Comparison of ENCODE assay signal across 8 cellular contexts in the genomic region with DNA sequence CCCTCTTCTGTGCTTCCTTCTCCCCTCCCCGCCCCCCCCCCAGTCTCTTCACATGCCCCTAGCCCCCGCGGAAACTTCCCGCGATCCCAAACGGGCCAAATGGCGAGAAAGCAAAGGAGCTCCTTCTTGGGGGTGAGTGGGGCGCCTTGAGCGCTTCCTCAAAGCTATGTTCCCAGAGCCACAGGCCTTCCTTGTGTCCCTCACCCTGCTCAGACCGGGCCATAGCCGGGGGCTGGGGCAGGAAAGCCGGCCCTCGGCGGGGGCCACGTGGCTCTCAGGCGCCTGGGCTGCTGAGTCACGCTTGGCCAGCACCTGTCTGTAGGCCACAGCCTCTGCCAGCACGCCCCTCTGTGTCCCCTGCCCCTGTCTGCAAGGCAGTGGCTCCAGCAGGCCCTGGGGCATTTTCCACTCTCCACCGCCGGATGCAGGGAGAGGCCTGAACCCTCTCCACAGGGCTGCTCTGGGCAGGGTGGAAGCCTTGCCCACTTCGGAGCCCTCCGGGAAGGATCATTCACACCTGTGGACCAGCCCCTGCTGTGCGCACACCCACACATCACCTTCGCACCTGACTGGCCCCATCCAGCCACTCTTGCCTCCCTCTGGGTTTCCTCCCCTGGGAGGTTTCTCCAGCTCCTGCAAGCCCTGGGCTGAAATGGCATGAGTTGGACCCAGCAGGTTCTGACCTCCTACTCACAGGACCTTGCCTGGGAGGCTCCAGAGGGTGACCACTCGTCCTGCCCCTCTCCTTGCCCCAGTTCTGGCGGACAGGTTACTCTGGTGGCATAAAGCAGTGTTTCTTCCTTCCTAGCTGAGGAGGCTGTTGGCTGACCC. TPM values are rescaled to one million over a fixed set of nuclear protein-coding genes. Genes with fewer than 3 reads are reported as not detected.
DNase-seq lines count a peak whose midpoint lies in the region; ATAC-seq and TF ChIP-seq lines count a peak whose summit lies in the region.

No MANE protein-coding gene starts in this region.

- peak overlapping the region; percentile 88 to 98 (median 95) for H3K27ac Mint-ChIP-seq in brain

- in situ Hi-C loops in gastrocnemius medialis (cut with MboI; ENCODE audit: low sequenced_read_pairs in 4 of 4): no loop called here

- peak in 1 of 2 donors; percentile 8 for TF ChIP-seq POLR2A in gastrocnemius medialis (IDR thresholded peaks at IDR 0.05)

- peak; percentile 28 to 42 for ATAC-seq in gastrocnemius medialis
- no peak for ATAC-seq in GM19397 (IDR thresholded peaks at IDR 0.05; ENCODE audit: unreplicated experiment)

- intact Hi-C loops in gastrocnemius medialis (cut with DNase I; ENCODE audit: low total_unique reads): loop anchor here (1.0 to 5.0 kb wide), 4 partner anchors 21 to 196 kb away; partner anchors contain the start of genes CANX and HNRNPH1

- H3K27me3 ChIP-seq in gastrocnemius medialis: no peaks in the 10 kb centered on the region

- peak overlapping the region; percentile 89 to 97 (median 94) for H3K4me3 ChIP-seq in gastrocnemius medialis

- no peaks in the 10 kb centered on the region for H3K9me3 ChIP-seq in gastrocnemius medialis

- POLR2A ChIA-PET in HEK293T (lab: Yijun Ruan, JAX): interaction anchor here (0.7 to 1.5 kb wide), 7 partner anchors 8 to 39 kb away, joined by 3 to 8 read pairs (median 4); partner anchors contain the start of gene MRNIP
- POLR2A ChIA-PET in RWPE1 (lab: Yijun Ruan, JAX; ENCODE audit: low non-redundant PET): interaction anchor here (0.6 to 1.3 kb wide), 4 partner anchors 9 to 15 kb away, joined by 3 to 12 read pairs (median 5); no protein-coding TSS in a partner anchor

- H3K4me3 Mint-ChIP-seq in brain: peak overlapping the region; percentile 76 to 87 (median 84)

- H3K4me1 Mint-ChIP-seq in brain: peaks cover 48% of the 10 kb centered on the region

- peak overlapping the region; percentile 95 for H3K27ac ChIP-seq in RWPE1
- H3K27ac ChIP-seq in gastrocnemius medialis: peak overlapping the region; percentile 95 to 100 (median 99)

- H3K9me3 Mint-ChIP-seq in brain: peaks cover 0 to 4% (median 0%) of the 10 kb centered on the region in 5 experiments

- peaks cover 47 to 59% of the 10 kb centered on the region in 2 donors for H3K4me1 ChIP-seq in gastrocnemius medialis

- DNase-seq in Daoy (ENCODE audit: low read depth) (peak; percentile 89), HEK293T (ENCODE audit: extremely low spot score) (peak; percentile 44), RWPE1 (ENCODE audit: low spot score) (peak; percentile 60), iPS-NIHi7 (ENCODE audit: extremely low spot score) (peak; percentile 64), gastrocnemius medialis (peak; percentile 70 to 81), NCI-H187 treated with DMSO at 0.1 percent for 48 hours (lab: John Stamatoyannopoulos, UW) (no peak)

- CTCF ChIA-PET in HEK293T (lab: Yijun Ruan, JAX): interaction anchor here (0.6 to 1.1 kb wide), 3 partner anchors 18 to 36 kb away, joined by 3 read pairs; no protein-coding TSS in a partner anchor
- CTCF ChIA-PET in RWPE1 (lab: Yijun Ruan, JAX): interaction anchor here (0.5 to 0.7 kb wide), 3 partner anchors 23 to 271 kb away, joined by 3 read pairs; no protein-coding TSS in a partner anchor

- H3K36me3 Mint-ChIP-seq in brain: peaks cover 43% of the 10 kb centered on the region

- peaks cover 0 to 26% of the 10 kb centered on the region in 2 donors for H3K36me3 ChIP-seq in gastrocnemius medialis

- H3K27me3 Mint-ChIP-seq in brain: peaks cover 7% of the 10 kb centered on the region

- TF ChIP-seq CTCF in RWPE1 (conservative IDR thresholded peaks at IDR 0.05; ENCODE audit: low read depth): no peak
- TF ChIP-seq CTCF in brain (conservative IDR thresholded peaks at IDR 0.05): no peak
- no peak for TF ChIP-seq CTCF in gastrocnemius medialis (IDR thresholded peaks at IDR 0.05 in 4 of 5, conservative IDR thresholded peaks at IDR 0.05 in 1 of 5)

TF ChIP-seq in HEK293T, 16 proteins besides CTCF, POLR2A, EP300 and RAD21:
- TF ChIP-seq FOXM1 (IDR thresholded peaks at IDR 0.05; ENCODE audit: borderline replicate concordance): peak; percentile 28; the same call in 1 of the 2 replicates
- TF ChIP-seq TARDBP (IDR thresholded peaks at IDR 0.05): no peak
- TF ChIP-seq FOXK2 (IDR thresholded peaks at IDR 0.05): no peak
- TF ChIP-seq SUZ12 (IDR thresholded peaks at IDR 0.05): no peak
- TF ChIP-seq HDGF (IDR thresholded peaks at IDR 0.05; ENCODE audit: borderline replicate concordance): peak; percentile 95; the same call in 1 of the 2 replicates
- TF ChIP-seq L3MBTL2 (conservative IDR thresholded peaks at IDR 0.05): peak; percentile 88

RNA-seq across cellular contexts. Expression of gene SQSTM1, which starts 1.2 kb away (rescaled TPM):
- total RNA-seq in Daoy (2014; rRNA removed; shearing (Covaris generic)): 311 and 335 TPM in 2 replicates
- polyA plus RNA-seq in brain (ENCODE audit: insufficient read depth, low read depth, low replicate concordance): 235 TPM
- total RNA-seq in gastrocnemius medialis: 1,000 to 10,000 TPM; 1,080 to 1,340 (median 1,178) TPM

RNA-seq across cellular contexts. Expression of gene MGAT4B, which starts 12.8 kb away (rescaled TPM):
- total RNA-seq in Daoy (2014; rRNA removed; shearing (Covaris generic)): 52.9 and 62.7 TPM in 2 replicates
- 174 TPM for polyA plus RNA-seq in brain (ENCODE audit: insufficient read depth, low read depth, low replicate concordance)
- 10 to 100 TPM; 28.3 to 86.0 (median 61.4) TPM for total RNA-seq in gastrocnemius medialis

RNA-seq across cellular contexts. Expression of gene LTC4S, which starts 25.7 kb away (rescaled TPM):
- total RNA-seq in Daoy (2014; rRNA removed; shearing (Covaris generic)): not detected in 2 replicates
- 1.9 TPM for polyA plus RNA-seq in brain (ENCODE audit: insufficient read depth, low read depth, low replicate concordance)
- 10 to 100 TPM in 1 of 4 donors, 1 to 10 TPM in 3; 1.7 to 12.6 (median 5.6) TPM for total RNA-seq in gastrocnemius medialis

RNA-seq across cellular contexts. Expression of gene MRNIP, which starts 39.1 kb away (rescaled TPM):
- total RNA-seq in Daoy (2014; rRNA removed; shearing (Covaris generic)): 9.2 and 11.1 TPM in 2 replicates
- 24.3 TPM for polyA plus RNA-seq in brain (ENCODE audit: insufficient read depth, low read depth, low replicate concordance)
- total RNA-seq in gastrocnemius medialis: 10 to 100 TPM in 1 of 4 donors, 1 to 10 TPM in 3; 2.9 to 16.1 (median 8.3) TPM
